ENCODE assay signal across 18 cellular contexts in genomic region chrX:120536056-120536455, GRCh38. TPM values are rescaled to one million over a fixed set of nuclear protein-coding genes. Genes with fewer than 3 reads are reported as not detected.
A peak's percentile ranks its signal among the peaks of the same experiment; 100 is the strongest.
DNase-seq lines count a peak whose midpoint lies in the region; ATAC-seq and TF ChIP-seq lines count a peak whose summit lies in the region.
"Had no signal": no experiment of that assay in that cellular context is flagged by ENCODE, and none has a peak within 500 bp of the region (broad histone marks: within the 10 kb centered on the region; RNA-seq: fewer than 3 reads in every experiment).

No MANE protein-coding gene starts in this region.

- TF ChIP-seq POLR2A in thyroid gland (IDR thresholded peaks at IDR 0.05), result no peak

- CTCF ChIA-PET in CD4-positive, alpha-beta T cell (lab: Charles Lee), result no interaction called here

- no peak for TF ChIP-seq CTCF in CD4-positive, alpha-beta T cell (IDR thresholded peaks at IDR 0.05)
- TF ChIP-seq CTCF in thyroid gland (IDR thresholded peaks at IDR 0.05), result no peak

- no peaks in the 10 kb centered on the region for H3K9me3 Mint-ChIP-seq in CD4-positive, alpha-beta T cell
- H3K9me3 Mint-ChIP-seq: T-helper 1 cell treated with Interleukin-12 subunit alpha and Interleukin-12 subunit beta and Interleukin-4 antibody, amounts not matched to agents 30 μg/mL and 1 μg/mL, for 36 hours had no signal

- peaks cover 88% of the 10 kb centered on the region for H3K36me3 Mint-ChIP-seq in CD4-positive, alpha-beta T cell (ENCODE audit: low read depth)

- no peak for ATAC-seq in CD4-positive, alpha-beta T cell (ENCODE audit: poor library complexity)
- ATAC-seq: activated CD4-positive, CD25-positive, alpha-beta regulatory T cell treated with anti-CD3 and anti-CD28 coated beads, Interleukin-2, amount 50 U/mL, for 24 hours; lower lobe of right lung had no signal

- POLR2A ChIA-PET in CD4-positive, alpha-beta T cell (lab: Charles Lee), result no interaction called here

- no peak overlapping the region for H3K4me3 ChIP-seq in thyroid gland (replicated peaks in 1 of 3)
- H3K4me3 ChIP-seq: HAP-1, hepatocyte, lower lobe of right lung, ovary, sigmoid colon had no signal

- H3K27me3 Mint-ChIP-seq in CD4-positive, alpha-beta T cell, result no peaks in the 10 kb centered on the region

- H3K4me3 Mint-ChIP-seq in CD4-positive, alpha-beta T cell, result no peak overlapping the region
- H3K4me3 Mint-ChIP-seq: endodermal cell; T-helper 1 cell treated with Interleukin-12 subunit alpha and Interleukin-12 subunit beta and Interleukin-4 antibody, amounts not matched to agents 30 μg/mL and 1 μg/mL, for 36 hours had no signal

- intact Hi-C loops in CD4-positive, alpha-beta T cell (cut with DNase I, micrococcal nuclease), result no loop called here
- intact Hi-C loops in thyroid gland (cut with DNase I), result no loop called here

- H3K27ac Mint-ChIP-seq in CD4-positive, alpha-beta T cell, result no peak overlapping the region
- H3K27ac Mint-ChIP-seq: endodermal cell; T-helper 1 cell treated with Interleukin-12 subunit alpha and Interleukin-12 subunit beta and Interleukin-4 antibody, amounts not matched to agents 30 μg/mL and 1 μg/mL, for 36 hours had no signal

- DNase-seq in CD1c-positive myeloid dendritic cell (ENCODE audit: extremely low spot score), result peak; percentile 34
- DNase-seq in Kasumi-1 (lab: John Stamatoyannopoulos, UW), result peak; percentile 76 to 77
- peak; percentile 14 for DNase-seq in SIG-M5 (lab: John Stamatoyannopoulos, UW)
- DNase-seq in globus pallidus (ENCODE audit: low spot score), result peak; percentile 20
- no peak for DNase-seq in nucleus accumbens (lab: John Stamatoyannopoulos, UW)
- no peak for DNase-seq in CD4-positive, alpha-beta T cell
- no peak for DNase-seq in HuH-7.5 (ENCODE audit: low spot score)
- DNase-seq in thyroid gland, result no peak
- DNase-seq: anterior cingulate cortex; endodermal cell; lower lobe of right lung; ovary; sigmoid colon; stimulated activated CD4-positive, alpha-beta T cell treated with anti-CD3 and anti-CD28 coated beads, Interleukin-1b, Interleukin-23, amount 100 ng/mL, for 48 hours had no signal

- H3K27me3 ChIP-seq in CD4-positive, alpha-beta T cell (ENCODE audit: control insufficient read depth, insufficient read depth, low read length), result no peaks in the 10 kb centered on the region
- no peaks in the 10 kb centered on the region for H3K27me3 ChIP-seq in thyroid gland
- H3K27me3 ChIP-seq: hepatocyte, ovary, sigmoid colon had no signal

- H3K27ac ChIP-seq in CD4-positive, alpha-beta T cell (ENCODE audit: low read depth, low read length), result no peak overlapping the region
- H3K27ac ChIP-seq in thyroid gland, result no peak overlapping the region
- H3K27ac ChIP-seq: hepatocyte, lower lobe of right lung, ovary, sigmoid colon had no signal

- no peaks in the 10 kb centered on the region for H3K4me1 ChIP-seq in thyroid gland
- H3K4me1 ChIP-seq: HAP-1, lower lobe of right lung, sigmoid colon had no signal

- peaks cover 6% of the 10 kb centered on the region for H3K4me1 Mint-ChIP-seq in CD4-positive, alpha-beta T cell (ENCODE audit: low read depth)
- H3K4me1 Mint-ChIP-seq: endodermal cell had no signal

- H3K36me3 ChIP-seq in thyroid gland, result peaks cover 6 to 14% of the 10 kb centered on the region in 2 donors
- H3K36me3 ChIP-seq: ovary had no signal

- no peaks in the 10 kb centered on the region for H3K9me3 ChIP-seq in CD4-positive, alpha-beta T cell (ENCODE audit: control insufficient read depth, low read length)
- H3K9me3 ChIP-seq in thyroid gland, result no peaks in the 10 kb centered on the region
- H3K9me3 ChIP-seq: HAP-1, lower lobe of right lung, ovary, sigmoid colon had no signal

RNA-seq across cellular contexts. Expression of gene CUL4B, which starts 24.7 kb away (rescaled TPM):
- 10 to 100 TPM; 32.1 to 34.1 TPM for total RNA-seq in CD4-positive, alpha-beta T cell
- 10 to 100 TPM; 34.4 to 54.4 (median 42.2) TPM for total RNA-seq in thyroid gland

Comparison
In these comparisons a context has a peak if more than half of its experiments do, and no peak if none do; other contexts are left out.
1. DNase-seq: peak in CD1c-positive myeloid dendritic cell (single experiment), Kasumi-1 (2 of 2), SIG-M5 (single experiment) and globus pallidus (single experiment); none in nucleus accumbens (0 of 56), CD4-positive, alpha-beta T cell (0 of 10), HuH-7.5 (single experiment) and thyroid gland (0 of 2).